1 cellular context compared by ENCODE assay signal in genomic region chr1:241639040-241639652, GRCh38.
TF ChIP-seq lines count a peak whose summit lies in the region.

No MANE protein-coding gene starts in this region.

TF ChIP-seq in WTC11, 78 proteins besides CTCF, POLR2A, EP300 and RAD21 (continued from another document):
- no peak for TF ChIP-seq ZNF281 (CRISPR knock-in tag; IDR thresholded peaks at IDR 0.05)
